10 cellular contexts compared by ENCODE assay signal in genomic region chr18:69947361-69948106, GRCh38. TPM values are rescaled to one million over a fixed set of nuclear protein-coding genes. Genes with fewer than 3 reads are reported as not detected.
DNase-seq lines count a peak whose midpoint lies in the region; ATAC-seq and TF ChIP-seq lines count a peak whose summit lies in the region.
"Had no signal": no experiment of that assay in that cellular context is flagged by ENCODE, and none has a peak within 500 bp of the region (broad histone marks: within the 10 kb centered on the region; RNA-seq: fewer than 3 reads in every experiment).

TSS of gene CD226 (minus strand) at chr18:69947873. CDS start at chr18:69947406, 467 bp downstream.

- TF ChIP-seq CTCF in mammary epithelial cell (conservative IDR thresholded peaks at IDR 0.05 in 1 of 2, IDR thresholded peaks at IDR 0.05 in 1 of 2; ENCODE audit: extremely low read depth in 1 of 2, insufficient read depth in 1 of 2, low read depth in 1 of 2, low read length in 2 of 2) = no peak

- H3K27ac ChIP-seq in mammary epithelial cell (ENCODE audit: insufficient read depth, low read depth, low read length) = no peak within 1 kb of the TSS
- H3K27ac ChIP-seq: SJSA1 had no signal

- in situ Hi-C loops in mammary epithelial cell (cut with MboI; ENCODE audit: low sequenced_read_pairs in 2 of 2) = no loop called here

- CTCF ChIA-PET in mammary epithelial cell (lab: Charles Lee; ENCODE audit: low non-redundant PET) = no interaction called here

- H3K79me2 ChIP-seq in mammary epithelial cell (ENCODE audit: insufficient read depth, low read length) = no peaks in the 10 kb centered on the region

- H3K36me3 Mint-ChIP-seq in T-helper 2 cell treated with Interferon-gamma antibody and Interleukin-4, amounts not matched to agents 5 μg/mL and 100 μg/mL, for 36 hours (ENCODE audit: low read depth) = peaks cover 51% of the 10 kb centered on the region

- no peak for DNase-seq in activated CD4-positive, CD25-positive, alpha-beta regulatory T cell treated with anti-CD3 and anti-CD28 coated beads, Interleukin-2, amount 50 U/mL, for 72 hours
- DNase-seq in T-helper 2 cell treated with Interferon-gamma antibody and Interleukin-4, amounts not matched to agents 5 μg/mL and 100 μg/mL, for 36 hours (ENCODE audit: low spot score) = peak; percentile 45
- DNase-seq in stimulated activated CD4-positive, alpha-beta T cell treated with anti-CD3 and anti-CD28 coated beads, Interleukin-4, amount 100 ng/mL, for 24 hours = peak; percentile 29
- DNase-seq in mammary epithelial cell (no peak), foreskin melanocyte (no peak), NCI-H446 treated with DMSO at 0.1 percent for 48 hours (lab: John Stamatoyannopoulos, UW) (no peak)
- DNase-seq: 8988T had no signal

- no peak within 1 kb of the TSS for H3K4me2 ChIP-seq in mammary epithelial cell (ENCODE audit: insufficient read depth, low read depth, low read length)

- H3K36me3 ChIP-seq in mammary epithelial cell (ENCODE audit: insufficient read depth, low read length) = no peaks in the 10 kb centered on the region
- H3K36me3 ChIP-seq: SJSA1 had no signal

- H3K4me3 Mint-ChIP-seq in T-helper 2 cell treated with Interferon-gamma antibody and Interleukin-4, amounts not matched to agents 5 μg/mL and 100 μg/mL, for 36 hours = no peak within 1 kb of the TSS

- H3K27ac Mint-ChIP-seq in T-helper 2 cell treated with Interferon-gamma antibody and Interleukin-4, amounts not matched to agents 5 μg/mL and 100 μg/mL, for 36 hours = no peak within 1 kb of the TSS

- no peaks in the 10 kb centered on the region for H3K9me3 ChIP-seq in mammary epithelial cell (replicated peaks; ENCODE audit: insufficient read depth, low read length)
- H3K9me3 ChIP-seq: SJSA1 had no signal

- H3K4me1 Mint-ChIP-seq in T-helper 2 cell treated with Interferon-gamma antibody and Interleukin-4, amounts not matched to agents 5 μg/mL and 100 μg/mL, for 36 hours (ENCODE audit: low read depth) = peaks cover 51% of the 10 kb centered on the region

- H4K20me1 ChIP-seq in mammary epithelial cell (ENCODE audit: insufficient read depth, low read length) = no peaks in the 10 kb centered on the region

- ATAC-seq in activated CD4-positive, CD25-positive, alpha-beta regulatory T cell treated with anti-CD3 and anti-CD28 coated beads, Interleukin-2, amount 50 U/mL, for 24 hours = peak; percentile 32 to 34
- ATAC-seq in HG02798 (IDR thresholded peaks at IDR 0.05; ENCODE audit: poor library complexity, unreplicated experiment) = peak; percentile 30

- BruUV-seq in mammary epithelial cell (replicated peaks; lab: Mats Ljungman, UMichigan) = no TSS peak

- no peaks in the 10 kb centered on the region for H3K4me1 ChIP-seq in mammary epithelial cell (ENCODE audit: insufficient read depth, low read length)
- H3K4me1 ChIP-seq: SJSA1 had no signal

- no peaks in the 10 kb centered on the region for H3K27me3 ChIP-seq in mammary epithelial cell (ENCODE audit: insufficient read depth, low read length)
- H3K27me3 ChIP-seq: SJSA1 had no signal

- no peak within 1 kb of the TSS for H3K9ac ChIP-seq in mammary epithelial cell (ENCODE audit: insufficient read depth, low read length)

- no peak within 1 kb of the TSS for H2AFZ ChIP-seq in mammary epithelial cell (ENCODE audit: low read depth, low read length)

- dilution Hi-C loops in mammary epithelial cell (cut with HindIII; ENCODE audit: low sequenced_read_pairs) = no loop called here

- WGBS in mammary epithelial cell (ENCODE audit: low coverage, missing lambda C conversion rate) = 90% methylated on average over 7 of the region's 7 CpGs

- no peaks in the 10 kb centered on the region for H3K27me3 Mint-ChIP-seq in T-helper 2 cell treated with Interferon-gamma antibody and Interleukin-4, amounts not matched to agents 5 μg/mL and 100 μg/mL, for 36 hours (ENCODE audit: low read depth)

- peaks cover 28% of the 10 kb centered on the region for H3K9me3 Mint-ChIP-seq in T-helper 2 cell treated with Interferon-gamma antibody and Interleukin-4, amounts not matched to agents 5 μg/mL and 100 μg/mL, for 36 hours

- no peak within 1 kb of the TSS for H3K4me3 ChIP-seq in mammary epithelial cell (replicated peaks in 1 of 3; ENCODE audit: insufficient read depth in 1 of 3, low read depth in 2 of 3, low read length in 3 of 3)
- H3K4me3 ChIP-seq: SJSA1 had no signal

- intact Hi-C loops in mammary epithelial cell (cut with micrococcal nuclease) = no loop called here

RNA-seq across cellular contexts. Expression of gene CD226, which starts in this region (rescaled TPM):
- total RNA-seq in mammary epithelial cell = 1 to 10 TPM in 1 of 2 donors, under 1 TPM in 1; 0.67 to 4.5 TPM
- 0.44 TPM for polyA plus RNA-seq in mammary epithelial cell
- polyA minus RNA-seq in mammary epithelial cell = 7.8 TPM

Comparison
In these comparisons a context has a peak if more than half of its experiments do, and no peak if none do; other contexts are left out.
1. DNase-seq: peak in T-helper 2 cell treated with Interferon-gamma antibody and Interleukin-4, amounts not matched to agents 5 μg/mL and 100 μg/mL, for 36 hours (single experiment) and stimulated activated CD4-positive, alpha-beta T cell treated with anti-CD3 and anti-CD28 coated beads, Interleukin-4, amount 100 ng/mL, for 24 hours (single experiment); none in activated CD4-positive, CD25-positive, alpha-beta regulatory T cell treated with anti-CD3 and anti-CD28 coated beads, Interleukin-2, amount 50 U/mL, for 72 hours (single experiment), mammary epithelial cell (single experiment), foreskin melanocyte (single experiment) and NCI-H446 treated with DMSO at 0.1 percent for 48 hours (single experiment).